6 cellular contexts compared by ENCODE assay signal in the genomic region with DNA sequence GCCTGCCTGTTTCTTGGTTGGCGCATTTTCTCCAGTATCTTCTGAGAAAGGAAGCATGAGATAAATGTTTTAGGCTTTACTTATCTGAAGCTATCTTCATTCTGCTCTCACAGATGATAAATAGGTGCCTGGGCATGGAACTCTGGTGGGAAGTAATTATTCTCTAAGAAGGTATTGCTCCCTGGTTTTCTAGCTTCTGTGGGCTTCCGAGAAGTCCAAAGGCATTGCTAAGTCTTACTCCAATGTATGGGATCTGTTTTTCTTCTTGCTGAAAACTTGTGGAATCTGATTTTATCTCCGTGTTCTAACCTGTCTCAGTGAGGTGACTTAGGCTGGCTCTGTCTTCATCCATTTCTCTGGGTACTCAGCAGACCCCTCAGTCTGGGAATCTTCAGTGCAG.
"Had no signal": no experiment of that assay in that cellular context is flagged by ENCODE, and none has a peak within 500 bp of the region (broad histone marks: within the 10 kb centered on the region; RNA-seq: fewer than 3 reads in every experiment).

No MANE protein-coding gene starts in this region.

- H3K4me1 Mint-ChIP-seq: IgD-negative memory B cell had no signal

- H3K4me1 ChIP-seq: HAP-1 had no signal

- H3K4me3 ChIP-seq: GM23248, HAP-1 had no signal

- H3K36me3 Mint-ChIP-seq: IgD-negative memory B cell had no signal

- DNase-seq: GM23248, HFFc6, KBM-7 had no signal

- H2AFZ ChIP-seq: GM23248 had no signal

- H3K9me3 ChIP-seq: HAP-1 had no signal

- H3K4me3 Mint-ChIP-seq: HFFc6, IgD-negative memory B cell had no signal

- H3K9ac ChIP-seq: GM23248 had no signal

- H3K9me3 Mint-ChIP-seq: HFFc6 had no signal

- H3K36me3 ChIP-seq: HAP-1 had no signal

- H3K27ac Mint-ChIP-seq: HFFc6, IgD-negative memory B cell had no signal

- H3K27ac ChIP-seq: GM23248, HL-60 had no signal
